ENCODE assay signal across 21 cellular contexts in the genomic region with DNA sequence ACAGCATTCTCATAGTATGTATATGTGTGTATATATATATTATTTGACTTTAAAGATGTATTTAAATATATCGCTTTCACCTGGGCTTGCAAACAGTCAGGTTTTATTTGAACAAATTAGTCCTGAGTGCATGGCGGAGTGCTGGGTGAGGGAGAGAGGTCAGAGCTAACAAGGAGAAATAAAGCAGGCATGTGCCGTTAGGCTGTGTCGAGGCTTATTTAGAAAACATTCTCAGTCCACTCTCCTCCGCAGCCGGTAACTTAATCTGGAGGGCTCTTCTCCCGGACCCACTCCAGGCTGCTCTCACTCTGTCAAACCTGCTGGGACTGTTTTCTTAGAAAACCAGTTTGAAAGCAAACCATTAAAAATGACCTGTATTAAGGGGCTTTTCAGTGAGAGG.
"Had no signal": no experiment of that assay in that cellular context is flagged by ENCODE, and none has a peak within 500 bp of the region (broad histone marks: within the 10 kb centered on the region; RNA-seq: fewer than 3 reads in every experiment).

No MANE protein-coding gene starts in this region.

- H3K27me3 ChIP-seq: sigmoid colon, upper lobe of left lung had no signal

- ATAC-seq: activated T-helper 17 cell treated with anti-CD3 and anti-CD28 coated beads, Interleukin-2, amount 50 U/mL, for 72 hours; effector memory CD8-positive, alpha-beta T cell; esophagus mucosa; stimulated activated naive B cell treated with anti-CD40 and anti-IgM and Interleukin-4, amounts not matched to agents 10 μg/mL and 1 μg/mL and 100 μg/mL, for 72 hours; T-cell had no signal

- H3K27ac ChIP-seq: left ventricle myocardium inferior, sigmoid colon, upper lobe of left lung, WERI-Rb-1 had no signal

- H3K4me1 ChIP-seq: left ventricle myocardium inferior, sigmoid colon had no signal

- H3K36me3 ChIP-seq: left ventricle myocardium inferior, sigmoid colon, upper lobe of left lung, WERI-Rb-1 had no signal

- H3K4me2 ChIP-seq: smooth muscle cell had no signal

- DNase-seq: activated CD4-positive, CD25-positive, alpha-beta regulatory T cell treated with anti-CD3 and anti-CD28 coated beads, Interleukin-2, amount 50 U/mL, for 72 hours; activated CD8-positive, alpha-beta memory T cell treated with anti-CD3 and anti-CD28 coated beads for 24 hours; activated CD8-positive, alpha-beta memory T cell treated with anti-CD3 and anti-CD28 coated beads, Interleukin-2, amount 50 U/mL, for 4 hours; activated naive CD8-positive, alpha-beta T cell treated with anti-CD3 and anti-CD28 coated beads for 36 hours; activated T-cell treated with anti-CD3 and anti-CD28 coated beads, Interleukin-2, amount 50 U/mL, for 24 hours; effector memory CD8-positive, alpha-beta T cell; foreskin melanocyte; immature natural killer cell; left ventricle myocardium inferior; nucleus accumbens; posterior cingulate gyrus; sigmoid colon; stimulated activated CD4-positive, alpha-beta T cell treated with anti-CD3 and anti-CD28 coated beads, Interleukin-2, amount 100 ng/mL, for 48 hours; stimulated activated CD8-positive, alpha-beta memory T cell treated with anti-CD3 and anti-CD28 coated beads, Interleukin-4, amount 100 ng/mL, for 48 hours; stimulated activated naive B cell treated with anti-CD40 and anti-IgM and Interleukin-4, amounts not matched to agents 10 μg/mL and 1 μg/mL and 100 μg/mL, for 72 hours; T-cell; WERI-Rb-1 had no signal

- H3K4me3 ChIP-seq: left ventricle myocardium inferior, sigmoid colon, smooth muscle cell, upper lobe of left lung had no signal
